ENCODE assay signal across 23 cellular contexts in genomic region chr11:68262544-68262827, GRCh38. TPM values are rescaled to one million over a fixed set of nuclear protein-coding genes. Genes with fewer than 3 reads are reported as not detected.
DNase-seq lines count a peak whose midpoint lies in the region; ATAC-seq, FAIRE-seq and TF ChIP-seq lines count a peak whose summit lies in the region.
"Had no signal": no experiment of that assay in that cellular context is flagged by ENCODE, and none has a peak within 500 bp of the region (broad histone marks: within the 10 kb centered on the region; RNA-seq: fewer than 3 reads in every experiment).

No MANE protein-coding gene starts in this region.

- H3K9me2 ChIP-seq in Karpas-422 (replicated peaks; ENCODE audit: insufficient read depth, low read length): no peaks in the 10 kb centered on the region

- no peaks in the 10 kb centered on the region for H3K27me3 Mint-ChIP-seq in osteocyte (ENCODE audit: unreplicated experiment)
- H3K27me3 Mint-ChIP-seq: CD4-positive, CD25-positive, alpha-beta regulatory T cell had no signal

- H3K4me2 ChIP-seq in HepG2 (ENCODE audit: low read depth, low read length): no peak overlapping the region
- no peak overlapping the region for H3K4me2 ChIP-seq in K562 (ENCODE audit: insufficient read depth, low read length)
- H3K4me2 ChIP-seq in Karpas-422 (ENCODE audit: low read depth, low read length, poor library complexity, severe bottlenecking): no peak overlapping the region
- H3K4me2 ChIP-seq: A549, BLaER1 had no signal

- TF ChIP-seq EP300 in HepG2 (IDR thresholded peaks at IDR 0.05; ENCODE audit: low read depth in 2 of 2, low read length in 2 of 2) (no peak), HepG2 (CRISPR knock-in tag; IDR thresholded peaks at IDR 0.05; ENCODE audit: borderline replicate concordance) (no peak), K562 (IDR thresholded peaks at IDR 0.05; ENCODE audit: low read length) (no peak)

- H3K27me3 ChIP-seq in HepG2 (ENCODE audit: control insufficient read depth in 1 of 2, insufficient read depth in 2 of 2, low read length in 2 of 2) (no peaks in the 10 kb centered on the region), right lobe of liver (no peaks in the 10 kb centered on the region), K562 (ENCODE audit: control insufficient read depth in 2 of 2, insufficient read depth in 2 of 2, low read length in 2 of 2) (no peaks in the 10 kb centered on the region), Karpas-422 (ENCODE audit: low read length) (no peaks in the 10 kb centered on the region)
- H3K27me3 ChIP-seq: BLaER1 had no signal

- TF ChIP-seq RAD21 in HepG2 (CRISPR knock-in tag; IDR thresholded peaks at IDR 0.05) (no peak), K562 (CRISPR knock-in tag; conservative IDR thresholded peaks at IDR 0.05 in 1 of 2, IDR thresholded peaks at IDR 0.05 in 1 of 2) (no peak)

- H3K36me3 ChIP-seq in HepG2 (replicated peaks in 1 of 2; ENCODE audit: control insufficient read depth in 1 of 2, insufficient read depth in 2 of 2, low read length in 2 of 2) (peaks cover 24 to 57% of the 10 kb centered on the region in 2 experiments), right lobe of liver (peaks cover 5 to 64% (median 41%) of the 10 kb centered on the region in 4 donors), K562 (ENCODE audit: control insufficient read depth, insufficient read depth, low read length) (peaks cover 67% of the 10 kb centered on the region; the same call in 2 of the 3 replicates), Karpas-422 (ENCODE audit: insufficient read depth, low read length) (peaks cover 17% of the 10 kb centered on the region)

- H3K27ac ChIP-seq in HepG2 (ENCODE audit: extremely low read length, insufficient read depth, low read length) (no peak overlapping the region), right lobe of liver (no peak overlapping the region), K562 (ENCODE audit: extremely low read depth, low read depth, low read length) (no peak overlapping the region), Karpas-422 (ENCODE audit: low read length) (no peak overlapping the region)
- H3K27ac ChIP-seq: A549, BLaER1, C4-2B had no signal

- TF ChIP-seq CTCF in HepG2 (CRISPR knock-in tag; IDR thresholded peaks at IDR 0.05) (no peak), right lobe of liver (IDR thresholded peaks at IDR 0.05) (no peak), K562 (IDR thresholded peaks at IDR 0.05 in 2 of 3, conservative IDR thresholded peaks at IDR 0.05 in 1 of 3; ENCODE audit: insufficient read depth in 2 of 3, low read depth in 1 of 3, low read length in 3 of 3) (no peak), osteocyte (IDR thresholded peaks at IDR 0.05) (no peak)

- H3K4me1 Mint-ChIP-seq in osteocyte (ENCODE audit: unreplicated experiment): peaks cover 10% of the 10 kb centered on the region

- 96% methylated on average over 7 of the region's 8 CpGs for WGBS in HepG2 (ENCODE audit: low lambda C conversion rate)
- 75% methylated on average over 1 of the region's 8 CpGs for WGBS in right lobe of liver (ENCODE audit: insufficient coverage, low coverage, low lambda C conversion rate, missing lambda C conversion rate)
- 89% methylated on average over 7 of the region's 8 CpGs for WGBS in K562 (ENCODE audit: insufficient coverage, low coverage, missing lambda C conversion rate)

- H3K27ac Mint-ChIP-seq in osteocyte (ENCODE audit: unreplicated experiment): peak overlapping the region; percentile 4

- peaks cover 9% of the 10 kb centered on the region for H3K4me1 ChIP-seq in HepG2 (ENCODE audit: insufficient read depth, low read length)
- H3K4me1 ChIP-seq in right lobe of liver: peaks cover 0 to 11% (median 5%) of the 10 kb centered on the region in 4 donors
- H3K4me1 ChIP-seq in K562 (replicated peaks in 1 of 2; ENCODE audit: control insufficient read depth in 2 of 2, insufficient read depth in 2 of 2, low read length in 2 of 2): peaks cover 8 to 14% of the 10 kb centered on the region in 2 experiments
- peaks cover 21% of the 10 kb centered on the region for H3K4me1 ChIP-seq in Karpas-422 (ENCODE audit: low read length)

- DNase-seq in HepG2 (ENCODE audit: low spot score) (no peak), right lobe of liver (no peak), HTR-8/SVneo (ENCODE audit: insufficient read length, low spot score) (no peak), K562 (ENCODE audit: extremely low read depth in 1 of 4, low spot score in 3 of 4) (no peak), osteocyte (ENCODE audit: extremely low spot score, unreplicated experiment) (no peak), Karpas-422 (no peak)
- no peak for DNase-seq in effector CD8-positive, alpha-beta T cell (lab: John Stamatoyannopoulos, UW)
- DNase-seq: 8988T; ACHN; CD4-positive, CD25-positive, alpha-beta regulatory T cell; CD8-positive, alpha-beta T cell; DMS153; DND-41; GOT3; HCEC 1CT had no signal

- ATAC-seq in HepG2: no peak
- no peak for ATAC-seq in right lobe of liver
- no peak for ATAC-seq in K562
- ATAC-seq in GM21528 (IDR thresholded peaks at IDR 0.05; ENCODE audit: low FRiP score, unreplicated experiment): no peak
- ATAC-seq: A549; CD8-positive, alpha-beta T cell had no signal

- H4K20me1 ChIP-seq in HepG2 (ENCODE audit: insufficient read depth, low read length) (no peaks in the 10 kb centered on the region), K562 (replicated peaks; ENCODE audit: control insufficient read depth, insufficient read depth, low read length) (peaks cover 3% of the 10 kb centered on the region; the same call in 1 of the 2 replicates), Karpas-422 (ENCODE audit: insufficient read depth, low read depth, low read length) (no peaks in the 10 kb centered on the region)
- H4K20me1 ChIP-seq: BLaER1 had no signal

- no peak for TF ChIP-seq POLR2A in HepG2 (IDR thresholded peaks at IDR 0.05; ENCODE audit: insufficient read depth in 1 of 2, low read depth in 2 of 2, low read length in 2 of 2)
- TF ChIP-seq POLR2A in right lobe of liver (IDR thresholded peaks at IDR 0.05): no peak
- TF ChIP-seq POLR2A in K562 (conservative IDR thresholded peaks at IDR 0.05): no peak

- H3K9me1 ChIP-seq in K562 (ENCODE audit: control insufficient read depth, insufficient read depth, low read length): peaks cover 6% of the 10 kb centered on the region

- H3K9ac ChIP-seq in HepG2 (ENCODE audit: insufficient read depth, low read depth, low read length): no peak overlapping the region
- H3K9ac ChIP-seq in K562 (ENCODE audit: insufficient read depth in 1 of 2, low read depth in 2 of 2, low read length in 2 of 2): no peak overlapping the region
- no peak overlapping the region for H3K9ac ChIP-seq in Karpas-422 (ENCODE audit: low read length)
- H3K9ac ChIP-seq: BLaER1 had no signal

- intact Hi-C loops in HepG2 (cut with micrococcal nuclease; ENCODE audit: unreplicated experiment) (no loop called here), right lobe of liver (cut with DNase I) (no loop called here), K562 (cut with micrococcal nuclease) (no loop called here)

- no TSS peak for BruUV-seq in HepG2 (replicated peaks; lab: Mats Ljungman, UMichigan)
- TSS peak; percentile 3 for BruUV-seq in K562 (replicated peaks; lab: Mats Ljungman, UMichigan)

- no peak overlapping the region for H3K4me3 Mint-ChIP-seq in osteocyte (ENCODE audit: unreplicated experiment)
- H3K4me3 Mint-ChIP-seq: CD4-positive, CD25-positive, alpha-beta regulatory T cell; CD8-positive, alpha-beta T cell had no signal

- in situ Hi-C loops in HepG2 (cut with HindIII; ENCODE audit: extremely low pct_ligation_motif_present, low pct_unique_long_range_greater_than_20kb) (no loop called here), K562 (cut with MboI) (no loop called here)

- H3K79me2 ChIP-seq in HepG2 (ENCODE audit: insufficient read depth, low read length) (peaks cover 2% of the 10 kb centered on the region), K562 (ENCODE audit: control insufficient read depth, insufficient read depth, low read length) (no peaks in the 10 kb centered on the region), Karpas-422 (ENCODE audit: low read length) (no peaks in the 10 kb centered on the region; the same call in 1 of the 2 replicates)

- H3K36me3 Mint-ChIP-seq in osteocyte (ENCODE audit: unreplicated experiment): peaks cover 47% of the 10 kb centered on the region

- FAIRE-seq in HepG2 (lab: Jason Lieb, UNC) (no peak), HTR-8/SVneo (lab: Jason Lieb, UNC) (peak; percentile 57), K562 (lab: Jason Lieb, UNC) (no peak)
- FAIRE-seq: A549, G401.6, GM12892, H54 had no signal

- H3K9me3 Mint-ChIP-seq in osteocyte (ENCODE audit: unreplicated experiment): no peaks in the 10 kb centered on the region
- H3K9me3 Mint-ChIP-seq: CD4-positive, CD25-positive, alpha-beta regulatory T cell; CD8-positive, alpha-beta T cell had no signal

- CTCF ChIA-PET in HepG2 (lab: Yijun Ruan, JAX; ENCODE audit: low intra/inter-chr PET ratio, low total read pairs): no interaction called here
- CTCF ChIA-PET in K562 (lab: Yijun Ruan, JAX; ENCODE audit: low intra/inter-chr PET ratio): no interaction called here

- POLR2A ChIA-PET in HepG2 (lab: Yijun Ruan, JAX): no interaction called here
- POLR2A ChIA-PET in K562 (lab: Yijun Ruan, JAX): interaction anchor here (0.6 to 0.8 kb wide), 3 partner anchors 36 to 448 kb away, joined by 3 read pairs; no protein-coding TSS in a partner anchor

- H2AFZ ChIP-seq in HepG2 (ENCODE audit: low read length) (no peak overlapping the region), K562 (ENCODE audit: low read depth, low read length) (no peak overlapping the region), Karpas-422 (ENCODE audit: low read length) (no peak overlapping the region)

- H3K9me3 ChIP-seq in HepG2 (ENCODE audit: low read length): no peaks in the 10 kb centered on the region
- H3K9me3 ChIP-seq in right lobe of liver: no peaks in the 10 kb centered on the region
- H3K9me3 ChIP-seq in K562 (replicated peaks; ENCODE audit: control insufficient read depth, insufficient read depth, low read depth, low read length): no peaks in the 10 kb centered on the region
- no peaks in the 10 kb centered on the region for H3K9me3 ChIP-seq in Karpas-422 (ENCODE audit: low read length)
- H3K9me3 ChIP-seq: A549, BLaER1, Caco-2 had no signal

- no peak overlapping the region for H3K4me3 ChIP-seq in HepG2 (replicated peaks in 1 of 3; ENCODE audit: insufficient read depth in 1 of 3, low read depth in 2 of 3, low read length in 3 of 3)
- H3K4me3 ChIP-seq in right lobe of liver: no peak overlapping the region
- H3K4me3 ChIP-seq in K562: no peak overlapping the region
- H3K4me3 ChIP-seq in Karpas-422 (ENCODE audit: low read length): no peak overlapping the region
- H3K4me3 ChIP-seq: A549, BLaER1 had no signal

RNA-seq across cellular contexts. Expression of gene C11orf24, which starts 9.3 kb away (rescaled TPM):
- total RNA-seq in HepG2 (2016; rRNA removed; fragmentation: Illumina TruSeq; extraction: Trizol) (50.8 and 55.5 TPM in 2 replicates), right lobe of liver (10 to 100 TPM; 39.4 to 70.9 (median 62.4) TPM), K562 (2014; rRNA removed) (50.5 and 57.6 TPM in 2 replicates), K562 (2014; rRNA removed; fragmentation: Illumina TruSeq; extraction: Trizol) (30.2 and 30.8 TPM in 2 replicates), K562 (2015; rRNA removed; fragmentation: Illumina TruSeq; extraction: Trizol) (31.7 and 32.5 TPM in 2 replicates), K562 (2021) (64.9 and 66.0 TPM in 2 replicates), osteocyte (70.1 and 80.9 TPM in 2 replicates)
- total RNA-seq in HepG2 (2016; cell fraction: cytosol; rRNA removed; fragmentation: Illumina TruSeq; extraction: Trizol; ENCODE audit: low read depth): 110 and 141 TPM in 2 replicates
- total RNA-seq in HepG2 (2016; cell fraction: insoluble cytoplasmic fraction; rRNA removed; fragmentation: Illumina TruSeq; extraction: Trizol): 53.9 and 57.2 TPM in 2 replicates
- total RNA-seq in HepG2 (2016; cell fraction: membrane; rRNA removed; fragmentation: Illumina TruSeq; extraction: Trizol): 100.0 and 131 TPM in 2 replicates
- 32.7 and 33.6 TPM in 2 replicates for total RNA-seq in HepG2 (2016; cell fraction: nucleus; rRNA removed; fragmentation: Illumina TruSeq; extraction: Trizol)
- polyA plus RNA-seq in HepG2 (2011; rRNA removed) (52.9 and 62.4 TPM in 2 replicates), K562 (2011; rRNA removed) (23.6 and 34.9 TPM in 2 replicates), K562 (2014; fragmentation: Illumina TruSeq; extraction: Trizol) (47.0 and 49.5 TPM in 2 replicates), K562 (2014; fragmentation: Nextera tagmentation; extraction: Ambion mirVana) (1 to 10 TPM; 2.0 to 4.4 TPM), K562 (2014; rRNA removed) (52.5 and 65.2 TPM in 2 replicates)
- polyA plus RNA-seq in HepG2 (2011; cell fraction: cytosol; rRNA removed): 58.4 and 70.2 TPM in 2 replicates
- polyA plus RNA-seq in HepG2 (2011; cell fraction: nucleus; rRNA removed): 58.8 and 59.2 TPM in 2 replicates
- 50.8 and 63.8 TPM in 2 replicates for polyA plus RNA-seq in HepG2 (2012)
- 122 and 158 TPM in 2 replicates for polyA plus RNA-seq in HepG2 (2016; cell fraction: cytosol; fragmentation: Illumina TruSeq; extraction: Trizol; ENCODE audit: low read depth)
- 61.2 and 70.0 TPM in 2 replicates for polyA plus RNA-seq in HepG2 (2016; cell fraction: insoluble cytoplasmic fraction; fragmentation: Illumina TruSeq; extraction: Trizol; ENCODE audit: low read depth)
- 97.9 and 125 TPM in 2 replicates for polyA plus RNA-seq in HepG2 (2016; cell fraction: membrane; fragmentation: Illumina TruSeq; extraction: Trizol; ENCODE audit: low read depth)
- polyA plus RNA-seq in HepG2 (2016; cell fraction: nucleus; fragmentation: Illumina TruSeq; extraction: Trizol; ENCODE audit: insufficient read depth, low read depth): 71.8 and 76.2 TPM in 2 replicates
- polyA minus RNA-seq in HepG2 (2011; rRNA and poly(A)+ RNA removed; ENCODE audit: low replicate concordance): 53.9 and 60.5 TPM in 2 replicates
- 26.4 and 31.4 TPM in 2 replicates for polyA minus RNA-seq in HepG2 (2011; cell fraction: cytosol; rRNA and poly(A)+ RNA removed)
- polyA minus RNA-seq in HepG2 (2011; cell fraction: nucleus; rRNA and poly(A)+ RNA removed): 19.3 and 23.5 TPM in 2 replicates
- total RNA-seq in K562 (2011; cell fraction: chromatin; rRNA removed; ENCODE audit: low replicate concordance): 53.7 and 91.3 TPM in 2 replicates
- total RNA-seq in K562 (2011; cell fraction: nucleolus; rRNA removed): 78.4 and 79.7 TPM in 2 replicates
- total RNA-seq in K562 (2011; cell fraction: nucleoplasm; rRNA removed): 73.5 and 93.0 TPM in 2 replicates
- polyA plus RNA-seq in K562 (2011; cell fraction: cytosol; rRNA removed): 42.1 and 76.0 TPM in 2 replicates
- polyA plus RNA-seq in K562 (2011; cell fraction: nucleus; rRNA removed): 53.0 and 81.1 TPM in 2 replicates
- 38.0 and 127 TPM in 2 replicates for polyA plus RNA-seq in K562 (2012)
- polyA minus RNA-seq in K562 (2011; rRNA and poly(A)+ RNA removed): 22.4 and 23.0 TPM in 2 replicates
- polyA minus RNA-seq in K562 (2011; cell fraction: cytosol; rRNA and poly(A)+ RNA removed): 27.9 and 31.7 TPM in 2 replicates
- 25.2 and 34.9 TPM in 2 replicates for polyA minus RNA-seq in K562 (2011; cell fraction: nucleus; rRNA and poly(A)+ RNA removed)
- total RNA-seq in Karpas-422 (2014; rRNA removed; shearing (Covaris generic); ENCODE audit: low replicate concordance): 25.4 and 37.4 TPM in 2 replicates

RNA-seq across cellular contexts. Expression of gene KMT5B, which starts 49.4 kb away (rescaled TPM):
- 23.7 and 32.5 TPM in 2 replicates for total RNA-seq in HepG2 (2016; rRNA removed; fragmentation: Illumina TruSeq; extraction: Trizol)
- total RNA-seq in HepG2 (2016; cell fraction: cytosol; rRNA removed; fragmentation: Illumina TruSeq; extraction: Trizol; ENCODE audit: low read depth): 14.5 and 15.9 TPM in 2 replicates
- 25.4 and 32.9 TPM in 2 replicates for total RNA-seq in HepG2 (2016; cell fraction: insoluble cytoplasmic fraction; rRNA removed; fragmentation: Illumina TruSeq; extraction: Trizol)
- 24.7 and 24.9 TPM in 2 replicates for total RNA-seq in HepG2 (2016; cell fraction: membrane; rRNA removed; fragmentation: Illumina TruSeq; extraction: Trizol)
- total RNA-seq in HepG2 (2016; cell fraction: nucleus; rRNA removed; fragmentation: Illumina TruSeq; extraction: Trizol): 23.0 and 26.3 TPM in 2 replicates
- 14.4 and 17.6 TPM in 2 replicates for polyA plus RNA-seq in HepG2 (2011; rRNA removed)
- polyA plus RNA-seq in HepG2 (2011; cell fraction: cytosol; rRNA removed): 7.2 and 11.1 TPM in 2 replicates
- polyA plus RNA-seq in HepG2 (2011; cell fraction: nucleus; rRNA removed): 15.9 and 23.4 TPM in 2 replicates
- polyA plus RNA-seq in HepG2 (2012): 30.8 and 38.6 TPM in 2 replicates
- polyA plus RNA-seq in HepG2 (2016; cell fraction: cytosol; fragmentation: Illumina TruSeq; extraction: Trizol; ENCODE audit: low read depth): 7.4 and 9.2 TPM in 2 replicates
- polyA plus RNA-seq in HepG2 (2016; cell fraction: insoluble cytoplasmic fraction; fragmentation: Illumina TruSeq; extraction: Trizol; ENCODE audit: low read depth): 29.4 and 31.2 TPM in 2 replicates
- 16.3 and 18.5 TPM in 2 replicates for polyA plus RNA-seq in HepG2 (2016; cell fraction: membrane; fragmentation: Illumina TruSeq; extraction: Trizol; ENCODE audit: low read depth)
- polyA plus RNA-seq in HepG2 (2016; cell fraction: nucleus; fragmentation: Illumina TruSeq; extraction: Trizol; ENCODE audit: insufficient read depth, low read depth): 29.1 and 30.5 TPM in 2 replicates
- polyA minus RNA-seq in HepG2 (2011; rRNA and poly(A)+ RNA removed; ENCODE audit: low replicate concordance): 13.3 and 14.0 TPM in 2 replicates
- 13.9 TPM in 2 replicates for polyA minus RNA-seq in HepG2 (2011; cell fraction: cytosol; rRNA and poly(A)+ RNA removed)
- 47.9 and 58.2 TPM in 2 replicates for polyA minus RNA-seq in HepG2 (2011; cell fraction: nucleus; rRNA and poly(A)+ RNA removed)
- 10 to 100 TPM; 14.3 to 25.9 (median 17.6) TPM for total RNA-seq in right lobe of liver
- total RNA-seq in K562 (2011; cell fraction: chromatin; rRNA removed; ENCODE audit: low replicate concordance): 25.4 and 66.1 TPM in 2 replicates
- 10.5 and 14.7 TPM in 2 replicates for total RNA-seq in K562 (2011; cell fraction: nucleolus; rRNA removed)
- total RNA-seq in K562 (2011; cell fraction: nucleoplasm; rRNA removed): 19.0 and 28.4 TPM in 2 replicates
- 15.5 and 20.8 TPM in 2 replicates for total RNA-seq in K562 (2014; rRNA removed)
- total RNA-seq in K562 (2014; rRNA removed; fragmentation: Illumina TruSeq; extraction: Trizol): 24.6 and 29.4 TPM in 2 replicates
- 21.3 and 22.0 TPM in 2 replicates for total RNA-seq in K562 (2015; rRNA removed; fragmentation: Illumina TruSeq; extraction: Trizol)
- total RNA-seq in K562 (2021): 22.7 and 24.7 TPM in 2 replicates
- polyA plus RNA-seq in K562 (2011; rRNA removed): 18.9 and 20.9 TPM in 2 replicates
- polyA plus RNA-seq in K562 (2011; cell fraction: cytosol; rRNA removed): 4.5 and 9.3 TPM in 2 replicates
- polyA plus RNA-seq in K562 (2011; cell fraction: nucleus; rRNA removed): 13.0 and 16.5 TPM in 2 replicates
- 18.2 and 21.9 TPM in 2 replicates for polyA plus RNA-seq in K562 (2012)
- 27.3 and 29.2 TPM in 2 replicates for polyA plus RNA-seq in K562 (2014; fragmentation: Illumina TruSeq; extraction: Trizol)
- 1 to 10 TPM; 7.3 to 7.4 TPM for polyA plus RNA-seq in K562 (2014; fragmentation: Nextera tagmentation; extraction: Ambion mirVana)
- polyA plus RNA-seq in K562 (2014; rRNA removed): 16.3 and 20.4 TPM in 2 replicates
- polyA minus RNA-seq in K562 (2011; rRNA and poly(A)+ RNA removed): 31.7 and 36.9 TPM in 2 replicates
- polyA minus RNA-seq in K562 (2011; cell fraction: cytosol; rRNA and poly(A)+ RNA removed): 9.8 and 10.7 TPM in 2 replicates
- 10.1 and 14.9 TPM in 2 replicates for polyA minus RNA-seq in K562 (2011; cell fraction: nucleus; rRNA and poly(A)+ RNA removed)
- 59.4 and 59.8 TPM in 2 replicates for total RNA-seq in osteocyte
- total RNA-seq in Karpas-422 (2014; rRNA removed; shearing (Covaris generic); ENCODE audit: low replicate concordance): 20.9 and 21.2 TPM in 2 replicates

RNA-seq across cellular contexts. Expression of gene LRP5, which starts 49.9 kb away (rescaled TPM):
- total RNA-seq in HepG2 (2016; rRNA removed; fragmentation: Illumina TruSeq; extraction: Trizol) (23.6 and 40.4 TPM in 2 replicates), right lobe of liver (100 to 1,000 TPM in 2 of 6 experiments, 10 to 100 TPM in 4; 74.4 to 120 (median 88.2) TPM), K562 (2014; rRNA removed) (14.9 and 23.8 TPM in 2 replicates), K562 (2014; rRNA removed; fragmentation: Illumina TruSeq; extraction: Trizol) (2.1 and 3.1 TPM in 2 replicates), K562 (2015; rRNA removed; fragmentation: Illumina TruSeq; extraction: Trizol) (13.6 and 15.3 TPM in 2 replicates), K562 (2021) (43.1 and 44.2 TPM in 2 replicates), osteocyte (162 and 179 TPM in 2 replicates)
- 19.7 and 22.6 TPM in 2 replicates for total RNA-seq in HepG2 (2016; cell fraction: cytosol; rRNA removed; fragmentation: Illumina TruSeq; extraction: Trizol; ENCODE audit: low read depth)
- total RNA-seq in HepG2 (2016; cell fraction: insoluble cytoplasmic fraction; rRNA removed; fragmentation: Illumina TruSeq; extraction: Trizol): 17.6 and 41.1 TPM in 2 replicates
- total RNA-seq in HepG2 (2016; cell fraction: membrane; rRNA removed; fragmentation: Illumina TruSeq; extraction: Trizol): 27.9 and 29.7 TPM in 2 replicates
- 50.9 and 60.6 TPM in 2 replicates for total RNA-seq in HepG2 (2016; cell fraction: nucleus; rRNA removed; fragmentation: Illumina TruSeq; extraction: Trizol)
- polyA plus RNA-seq in HepG2 (2011; rRNA removed) (64.0 and 83.4 TPM in 2 replicates), K562 (2011; rRNA removed) (5.1 and 11.0 TPM in 2 replicates), K562 (2014; fragmentation: Illumina TruSeq; extraction: Trizol) (13.5 and 28.2 TPM in 2 replicates), K562 (2014; fragmentation: Nextera tagmentation; extraction: Ambion mirVana) (under 1 TPM; 0.48 to 0.63 TPM), K562 (2014; rRNA removed) (16.1 and 17.6 TPM in 2 replicates)
- polyA plus RNA-seq in HepG2 (2011; cell fraction: cytosol; rRNA removed): 37.9 and 59.3 TPM in 2 replicates
- polyA plus RNA-seq in HepG2 (2011; cell fraction: nucleus; rRNA removed): 131 and 158 TPM in 2 replicates
- 80.7 and 119 TPM in 2 replicates for polyA plus RNA-seq in HepG2 (2012)
- polyA plus RNA-seq in HepG2 (2016; cell fraction: cytosol; fragmentation: Illumina TruSeq; extraction: Trizol; ENCODE audit: low read depth): 10.8 and 12.1 TPM in 2 replicates
- polyA plus RNA-seq in HepG2 (2016; cell fraction: insoluble cytoplasmic fraction; fragmentation: Illumina TruSeq; extraction: Trizol; ENCODE audit: low read depth): 25.6 and 36.8 TPM in 2 replicates
- 20.7 and 25.9 TPM in 2 replicates for polyA plus RNA-seq in HepG2 (2016; cell fraction: membrane; fragmentation: Illumina TruSeq; extraction: Trizol; ENCODE audit: low read depth)
- polyA plus RNA-seq in HepG2 (2016; cell fraction: nucleus; fragmentation: Illumina TruSeq; extraction: Trizol; ENCODE audit: insufficient read depth, low read depth): 130 and 133 TPM in 2 replicates
- polyA minus RNA-seq in HepG2 (2011; rRNA and poly(A)+ RNA removed; ENCODE audit: low replicate concordance): 49.7 and 219 TPM in 2 replicates
- polyA minus RNA-seq in HepG2 (2011; cell fraction: cytosol; rRNA and poly(A)+ RNA removed): 75.4 and 75.5 TPM in 2 replicates
- polyA minus RNA-seq in HepG2 (2011; cell fraction: nucleus; rRNA and poly(A)+ RNA removed): 58.3 and 59.0 TPM in 2 replicates
- 28.3 and 69.8 TPM in 2 replicates for total RNA-seq in K562 (2011; cell fraction: chromatin; rRNA removed; ENCODE audit: low replicate concordance)
- total RNA-seq in K562 (2011; cell fraction: nucleolus; rRNA removed): 63.7 and 66.6 TPM in 2 replicates
- total RNA-seq in K562 (2011; cell fraction: nucleoplasm; rRNA removed): 37.9 and 42.2 TPM in 2 replicates
- 9.1 and 15.7 TPM in 2 replicates for polyA plus RNA-seq in K562 (2011; cell fraction: cytosol; rRNA removed)
- 16.9 and 36.4 TPM in 2 replicates for polyA plus RNA-seq in K562 (2011; cell fraction: nucleus; rRNA removed)
- 24.9 and 36.3 TPM in 2 replicates for polyA plus RNA-seq in K562 (2012)
- polyA minus RNA-seq in K562 (2011; rRNA and poly(A)+ RNA removed): 7.7 and 11.3 TPM in 2 replicates
- 21.3 and 34.5 TPM in 2 replicates for polyA minus RNA-seq in K562 (2011; cell fraction: cytosol; rRNA and poly(A)+ RNA removed)
- 24.4 and 27.9 TPM in 2 replicates for polyA minus RNA-seq in K562 (2011; cell fraction: nucleus; rRNA and poly(A)+ RNA removed)
- total RNA-seq in Karpas-422 (2014; rRNA removed; shearing (Covaris generic); ENCODE audit: low replicate concordance): 0.04 and 0.07 TPM in 2 replicates

Comparison
In these comparisons a context has a peak if more than half of its experiments do, and no peak if none do; other contexts are left out.
1. Of the 241 proteins assayed by ChIP-seq in both HepG2 and K562: peak only in HepG2: none; only in K562: TFAP4 and ZBTB33; in both: none; in neither: 239.